8 cellular contexts compared by ENCODE assay signal in genomic region chr2:183035954-183036669, GRCh38. TPM values are rescaled to one million over a fixed set of nuclear protein-coding genes. Genes with fewer than 3 reads are reported as not detected.
A peak's percentile ranks its signal among the peaks of the same experiment; 100 is the strongest.
DNase-seq lines count a peak whose midpoint lies in the region; ATAC-seq, FAIRE-seq and TF ChIP-seq lines count a peak whose summit lies in the region.

No MANE protein-coding gene starts in this region.

- peaks cover 11 to 29% of the 10 kb centered on the region in 2 donors for H3K27me3 Mint-ChIP-seq in effector memory CD8-positive, alpha-beta T cell

- H3K4me3 ChIP-seq in LNCaP clone FGC (ENCODE audit: low read depth, low read length) (peak overlapping the region; percentile 59), sigmoid colon (peak overlapping the region; percentile 71 to 97 (median 88))

- peaks cover 0 to 68% (median 60%) of the 10 kb centered on the region in 4 donors for H3K4me1 ChIP-seq in sigmoid colon

- ATAC-seq in GM18502 (IDR thresholded peaks at IDR 0.05; ENCODE audit: poor library complexity, unreplicated experiment): peak; percentile 55
- peak; percentile 53 for ATAC-seq in GM21737 (IDR thresholded peaks at IDR 0.05; ENCODE audit: unreplicated experiment)
- no peak for ATAC-seq in effector memory CD8-positive, alpha-beta T cell (replicated peaks)

- H3K9me3 Mint-ChIP-seq in effector memory CD8-positive, alpha-beta T cell: no peaks in the 10 kb centered on the region

- peak overlapping the region; percentile 71 to 82 for H3K4me3 Mint-ChIP-seq in effector memory CD8-positive, alpha-beta T cell

- TF ChIP-seq EP300 in sigmoid colon (IDR thresholded peaks at IDR 0.05): no peak

- DNase-seq in LNCaP clone FGC (ENCODE audit: low read depth): no peak
- no peak for DNase-seq in effector memory CD8-positive, alpha-beta T cell
- DNase-seq in sigmoid colon: no peak
- DNase-seq in activated CD8-positive, alpha-beta memory T cell treated with anti-CD3 and anti-CD28 coated beads, Interleukin-2, amount 50 U/mL, for 4 hours: no peak
- DNase-seq in LoVo (ENCODE audit: low spot score): no peak
- no peak for DNase-seq in H54 (ENCODE audit: insufficient read length, low spot score)

- H3K36me3 ChIP-seq in sigmoid colon: no peaks in the 10 kb centered on the region

- no peaks in the 10 kb centered on the region for H3K9me3 ChIP-seq in sigmoid colon

- intact Hi-C loops in sigmoid colon (cut with DNase I): no loop called here

- WGBS in sigmoid colon, 2 donors: 10 to 16% methylated on average over 2 of the region's 2 CpGs

- TF ChIP-seq CTCF in LNCaP clone FGC (IDR thresholded peaks at IDR 0.05; ENCODE audit: control insufficient read depth, extremely low read depth, insufficient read depth) (no peak), sigmoid colon (IDR thresholded peaks at IDR 0.05) (no peak)

- H3K27ac ChIP-seq in sigmoid colon: peak overlapping the region; percentile 96 to 99 (median 99)

- TF ChIP-seq POLR2A in sigmoid colon (IDR thresholded peaks at IDR 0.05) (no peak), H54 (IDR thresholded peaks at IDR 0.05; ENCODE audit: low read depth, low read length) (no peak)

- H3K27ac Mint-ChIP-seq in effector memory CD8-positive, alpha-beta T cell: no peak overlapping the region

- no peaks in the 10 kb centered on the region for H3K27me3 ChIP-seq in sigmoid colon

- peaks cover 15 to 30% of the 10 kb centered on the region in 2 donors for H3K4me1 Mint-ChIP-seq in effector memory CD8-positive, alpha-beta T cell (ENCODE audit: low read depth in 2 of 2)

- no peak for FAIRE-seq in H54 (lab: Jason Lieb, UNC)

- peaks cover 21% of the 10 kb centered on the region for H3K36me3 Mint-ChIP-seq in effector memory CD8-positive, alpha-beta T cell (ENCODE audit: insufficient read depth)

RNA-seq across cellular contexts. Expression of gene NCKAP1, which starts 2.1 kb away (rescaled TPM):
- 100 to 1,000 TPM; 160 to 206 (median 181) TPM for total RNA-seq in sigmoid colon
- polyA plus RNA-seq in sigmoid colon: 10 to 100 TPM; 39.6 to 53.6 (median 40.8) TPM

RNA-seq across cellular contexts. Expression of gene DUSP19, which starts 42.4 kb away (rescaled TPM):
- 1 to 10 TPM; 4.2 to 7.2 (median 6.0) TPM for total RNA-seq in sigmoid colon
- 1 to 10 TPM in 2 of 3 donors, under 1 TPM in 1; 0.69 to 1.2 (median 1.1) TPM for polyA plus RNA-seq in sigmoid colon
